8 cellular contexts compared by ENCODE assay signal in the genomic region with DNA sequence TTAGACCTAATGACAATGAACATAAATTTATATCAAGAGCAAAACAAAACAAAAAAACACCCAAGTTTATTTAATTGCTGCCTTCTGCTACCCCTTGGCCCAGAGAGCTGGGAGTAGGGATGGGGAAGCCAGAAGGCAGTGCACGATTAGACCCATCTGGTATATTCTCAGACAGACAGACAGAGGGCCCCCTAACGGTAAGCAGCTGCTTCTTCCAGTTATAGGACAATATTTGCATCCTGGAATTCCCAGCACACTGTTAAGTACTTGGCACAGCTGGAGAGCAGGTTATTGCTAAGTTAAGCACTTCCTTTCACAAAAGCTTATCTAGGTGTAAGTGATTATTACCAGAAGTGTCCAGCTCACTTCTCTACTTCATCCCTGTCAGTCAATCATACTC. TPM values are rescaled to one million over a fixed set of nuclear protein-coding genes. Genes with fewer than 3 reads are reported as not detected.
DNase-seq lines count a peak whose midpoint lies in the region; ATAC-seq and TF ChIP-seq lines count a peak whose summit lies in the region.

No MANE protein-coding gene starts in this region.

- no peak overlapping the region for H3K4me2 ChIP-seq in OCI-LY1 (ENCODE audit: low read length)

- H4K20me1 ChIP-seq in OCI-LY1 (ENCODE audit: insufficient read depth, low read length): no peaks in the 10 kb centered on the region

- no peak for TF ChIP-seq POLR2A in uterus (IDR thresholded peaks at IDR 0.05)

- no peak overlapping the region for H2AFZ ChIP-seq in OCI-LY1 (ENCODE audit: low read length)

- H3K9me2 ChIP-seq in OCI-LY1 (ENCODE audit: low read depth, low read length): no peaks in the 10 kb centered on the region

- H3K9me3 ChIP-seq in OCI-LY1 (ENCODE audit: low read length): no peaks in the 10 kb centered on the region
- H3K9me3 ChIP-seq in uterus: no peaks in the 10 kb centered on the region

- peaks cover 17% of the 10 kb centered on the region for H3K4me1 ChIP-seq in OCI-LY1 (ENCODE audit: insufficient read depth, low read length, severe bottlenecking)
- H3K4me1 ChIP-seq in uterus: no peaks in the 10 kb centered on the region

- TF ChIP-seq CTCF in 22Rv1 (IDR thresholded peaks at IDR 0.05): peak; percentile 54
- peak; percentile 61 for TF ChIP-seq CTCF in HFF-Myc (IDR thresholded peaks at IDR 0.05; ENCODE audit: low read depth, low read length, missing control alignments)
- TF ChIP-seq CTCF in OCI-LY1 (IDR thresholded peaks at IDR 0.05; ENCODE audit: low read length): peak; percentile 39
- peak in 3 of 4 experiments; percentile 21 to 51 (median 38) for TF ChIP-seq CTCF in uterus (IDR thresholded peaks at IDR 0.05)

- H3K36me3 ChIP-seq in OCI-LY1 (ENCODE audit: insufficient read depth, low read length) (no peaks in the 10 kb centered on the region), uterus (no peaks in the 10 kb centered on the region)

- intact Hi-C loops in uterus (cut with DNase I; ENCODE audit: low total_unique reads): no loop called here

- DNase-seq in HFF-Myc (ENCODE audit: extremely low read depth, low read depth): no peak
- peak; percentile 19 for DNase-seq in fibroblast of peridontal ligament (ENCODE audit: extremely low read depth)
- no peak for DNase-seq in uterus

- H3K79me2 ChIP-seq in OCI-LY1 (ENCODE audit: insufficient read depth, low read length): no peaks in the 10 kb centered on the region

- no peak overlapping the region for H3K9ac ChIP-seq in OCI-LY1 (ENCODE audit: low read length)

- no peaks in the 10 kb centered on the region for H3F3A ChIP-seq in OCI-LY1 (ENCODE audit: insufficient read depth, low read length)

- H3K4me3 ChIP-seq in HFF-Myc (replicated peaks; ENCODE audit: low read depth, low read length): no peak overlapping the region
- H3K4me3 ChIP-seq in OCI-LY1 (ENCODE audit: low read depth, low read length, poor library complexity, severe bottlenecking): no peak overlapping the region
- H3K4me3 ChIP-seq in uterus: no peak overlapping the region

- no peak overlapping the region for H3K27ac ChIP-seq in 22Rv1
- no peak overlapping the region for H3K27ac ChIP-seq in OCI-LY1 (ENCODE audit: low read depth, low read length, poor library complexity, severe bottlenecking)
- no peak overlapping the region for H3K27ac ChIP-seq in uterus

- H3K27me3 ChIP-seq in OCI-LY1 (ENCODE audit: insufficient read depth, low read length): no peaks in the 10 kb centered on the region
- no peaks in the 10 kb centered on the region for H3K27me3 ChIP-seq in uterus

- ATAC-seq in GM18517 (IDR thresholded peaks at IDR 0.05; ENCODE audit: unreplicated experiment) (no peak), HG03196 (IDR thresholded peaks at IDR 0.05; ENCODE audit: unreplicated experiment) (no peak), GM21619 (IDR thresholded peaks at IDR 0.05; ENCODE audit: unreplicated experiment) (no peak)

RNA-seq across cellular contexts. Expression of a gene that starts 39.3 kb away (rescaled TPM):
- total RNA-seq in uterus: 1 to 10 TPM in 2 of 4 donors, not detected in 2; 1.2 to 4.7 TPM

RNA-seq across cellular contexts. Expression of a gene that starts 59.0 kb away (rescaled TPM):
- total RNA-seq in uterus: under 1 TPM in 1 of 4 donors, not detected in 3; 0.21 TPM
